In the genomic region with DNA sequence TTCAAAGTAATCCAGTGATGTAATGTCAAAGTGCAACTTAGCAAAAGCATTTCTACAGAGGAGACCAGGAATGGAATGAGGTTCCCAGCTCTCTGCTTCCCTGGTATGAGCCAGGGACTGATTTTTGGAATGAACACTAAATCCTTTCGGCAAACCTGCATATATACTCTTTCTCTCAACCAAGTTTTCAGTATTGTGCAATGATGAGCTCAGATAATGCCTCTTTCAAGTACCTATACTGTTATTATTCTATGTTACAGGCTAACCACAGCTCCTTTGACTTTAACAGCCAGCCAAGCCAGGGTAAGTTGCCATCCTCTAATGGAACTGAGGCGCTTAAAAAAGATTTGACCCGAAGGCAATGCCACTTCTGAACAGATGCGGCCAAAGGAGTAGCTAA, we compare ENCODE assay signal across 22 cellular contexts.
"Had no signal": no experiment of that assay in that cellular context is flagged by ENCODE, and none has a peak within 500 bp of the region (broad histone marks: within the 10 kb centered on the region; RNA-seq: fewer than 3 reads in every experiment).

No MANE protein-coding gene starts in this region.

- H3K4me1 ChIP-seq: SJSA1 had no signal

- H3K27me3 ChIP-seq: SJSA1 had no signal

- H3K4me2 ChIP-seq: SK-N-SH had no signal

- H3K9me3 ChIP-seq: SJSA1, SK-N-SH had no signal

- H3K36me3 ChIP-seq: SJSA1 had no signal

- H3K4me3 ChIP-seq: SJSA1 had no signal

- FAIRE-seq: bronchial epithelial cell, TTC549 had no signal

- DNase-seq: activated CD4-positive, alpha-beta T cell treated with anti-CD3 and anti-CD28 coated beads for 36 hours; activated CD4-positive, alpha-beta T cell treated with anti-CD3 and anti-CD28 coated beads, Interleukin-2, amount 10 ng/mL, durations not matched to agents 7 days and 5 days; activated CD4-positive, alpha-beta T cell treated with anti-CD3 and anti-CD28 coated beads, Interleukin-2, amount 50 U/mL, for 48 hours; activated CD8-positive, alpha-beta memory T cell treated with anti-CD3 and anti-CD28 coated beads, Interleukin-2, amount 50 U/mL, for 4 hours; activated CD8-positive, alpha-beta T cell treated with anti-CD3 and anti-CD28 coated beads, Interleukin-2, amount 10 ng/mL, durations not matched to agents 7 days and 5 days; activated naive CD4-positive, alpha-beta T cell treated with anti-CD3 and anti-CD28 coated beads, Interleukin-2, amount 10 ng/mL, durations not matched to agents 7 days and 5 days; activated naive CD8-positive, alpha-beta T cell treated with anti-CD3 and anti-CD28 coated beads, Interleukin-2, amount 50 U/mL, for 24 hours; activated T-cell treated with anti-CD3 and anti-CD28 coated beads for 4 hours; activated T-cell treated with anti-CD3 and anti-CD28 coated beads, Interleukin-2, amount 50 U/mL, for 4 hours; anterior cingulate cortex; caudate nucleus; cerebellar nuclear complex; NCI-H1092 treated with DMSO at 0.1 percent for 48 hours; NCI-H146; NCI-H187 treated with DMSO at 0.1 percent for 48 hours; NCI-H2081; NCI-H345; SHP77; SK-N-SH had no signal

- H3K9ac ChIP-seq: SK-N-SH had no signal

- H3K27ac ChIP-seq: SJSA1 had no signal

- H3K9me2 ChIP-seq: SK-N-SH had no signal
